ENCODE assay signal across 9 cellular contexts in the genomic region with DNA sequence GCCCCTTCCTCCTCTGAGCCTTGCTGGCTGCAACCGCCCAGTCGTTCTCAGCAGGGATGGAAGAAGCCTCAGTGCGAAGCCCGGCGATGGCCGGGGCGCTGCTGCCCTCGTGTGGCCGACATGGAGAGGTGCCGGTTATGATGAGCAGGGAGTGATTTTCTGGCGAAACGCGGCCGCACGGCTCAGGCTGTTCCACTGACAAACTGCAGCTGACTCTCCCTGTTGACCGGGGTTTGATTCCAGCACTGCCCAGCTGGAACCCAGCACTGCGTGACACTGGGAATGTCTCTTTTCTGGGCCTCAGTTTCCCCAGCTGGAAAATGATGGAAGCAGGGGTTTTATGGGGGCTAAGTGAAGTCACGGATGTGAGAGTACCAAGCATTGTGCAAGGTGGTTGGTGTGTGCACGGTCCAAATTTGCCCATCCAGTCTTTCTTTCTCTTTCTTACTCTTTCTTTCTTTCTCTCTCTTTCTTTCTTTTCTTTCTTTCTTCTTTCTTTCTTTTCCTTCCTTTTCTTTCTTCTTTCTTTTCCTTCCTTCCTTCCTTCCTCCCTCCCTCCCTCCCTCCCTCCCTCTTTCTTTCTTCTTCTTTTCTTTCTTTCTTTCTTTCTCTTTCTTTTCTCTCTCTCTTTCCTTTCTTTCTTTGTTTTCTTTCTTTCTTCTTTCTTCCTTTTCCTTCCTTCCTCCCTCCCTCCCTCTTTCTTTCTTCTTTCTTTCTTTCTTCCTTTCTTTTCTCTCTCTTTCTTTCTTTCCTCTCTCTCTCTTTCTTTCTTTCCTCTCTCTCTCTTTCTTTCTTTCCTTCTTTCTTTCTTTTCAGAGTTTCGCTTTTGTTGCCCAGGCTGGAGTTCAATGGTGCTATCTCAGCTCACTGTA. TPM values are rescaled to one million over a fixed set of nuclear protein-coding genes. Genes with fewer than 3 reads are reported as not detected.
DNase-seq lines count a peak whose midpoint lies in the region; ATAC-seq and TF ChIP-seq lines count a peak whose summit lies in the region.
"Had no signal": no experiment of that assay in that cellular context is flagged by ENCODE, and none has a peak within 500 bp of the region (broad histone marks: within the 10 kb centered on the region; RNA-seq: fewer than 3 reads in every experiment).

No MANE protein-coding gene starts in this region.

- TF ChIP-seq POLR2A in erythroblast (IDR thresholded peaks at IDR 0.05; ENCODE audit: low read length): no peak

- H3K9me3 ChIP-seq in OCI-LY7 (ENCODE audit: low read length): no peaks in the 10 kb centered on the region

- DNase-seq in DMS79 treated with DMSO at 0.1 percent for 48 hours (lab: John Stamatoyannopoulos, UW) (peak; percentile 52), HS-5 (ENCODE audit: low read depth) (peak; percentile 26), OCI-LY7 (ENCODE audit: low spot score) (peak; percentile 68), activated T-cell treated with anti-CD3 and anti-CD28 coated beads for 4 hours (peak; percentile 58), erythroblast (lab: John Stamatoyannopoulos, UW) (peak; percentile 64 to 80), naive B cell (peak; percentile 56)
- DNase-seq in stimulated activated CD8-positive, alpha-beta memory T cell treated with anti-CD3 and anti-CD28 coated beads, Interleukin-7, amount 100 ng/mL, for 24 hours (ENCODE audit: low read depth): peak; percentile 35

- POLR2A ChIA-PET in OCI-LY7 (lab: Charles Lee): no interaction called here

- H3K79me2 ChIP-seq in OCI-LY7 (ENCODE audit: insufficient read depth, low read depth, low read length): no peaks in the 10 kb centered on the region

- peak; percentile 88 for TF ChIP-seq CTCF in OCI-LY7 (conservative IDR thresholded peaks at IDR 0.05; ENCODE audit: low read length)

- no peak overlapping the region for H3K27ac ChIP-seq in OCI-LY7 (ENCODE audit: low read depth, low read length, poor library complexity, severe bottlenecking)

- H3K27me3 Mint-ChIP-seq in naive B cell: peaks cover 5 to 39% (median 39%) of the 10 kb centered on the region in 3 donors

- intact Hi-C loops in OCI-LY7 (cut with micrococcal nuclease; ENCODE audit: unreplicated experiment): loop anchor here (1.0 kb wide), 1 partner anchor 112 kb away; no protein-coding TSS in a partner anchor

- no peaks in the 10 kb centered on the region for H3K4me1 ChIP-seq in OCI-LY7 (ENCODE audit: insufficient read depth, low read length, poor library complexity, severe bottlenecking)

- H4K20me1 ChIP-seq in OCI-LY7 (ENCODE audit: insufficient read depth, low read length): no peaks in the 10 kb centered on the region

- no peak overlapping the region for H3K4me3 ChIP-seq in OCI-LY7 (ENCODE audit: low read depth, low read length, poor library complexity, severe bottlenecking)

- no peaks in the 10 kb centered on the region for H3K9me2 ChIP-seq in OCI-LY7 (ENCODE audit: insufficient read depth, low read length)

- no TSS peak for BruUV-seq in OCI-LY7 (replicated peaks; lab: Mats Ljungman, UMichigan)

- no peak overlapping the region for H3K4me2 ChIP-seq in OCI-LY7 (ENCODE audit: low read length)

- no peak overlapping the region for H3K27ac Mint-ChIP-seq in naive B cell
- H3K27ac Mint-ChIP-seq: dendritic cell treated with granulocyte-macrophage colony-stimulating factor and Interleukin-4, amounts not matched to agents 40 ng/mL and 50 ng/mL, for 4 days had no signal

- H3K36me3 ChIP-seq in OCI-LY7 (ENCODE audit: insufficient read depth, low read length): no peaks in the 10 kb centered on the region

- H2AFZ ChIP-seq in OCI-LY7 (ENCODE audit: low read length): no peak overlapping the region

- H3K9me3 Mint-ChIP-seq in naive B cell: no peaks in the 10 kb centered on the region
- H3K9me3 Mint-ChIP-seq: dendritic cell treated with granulocyte-macrophage colony-stimulating factor and Interleukin-4, amounts not matched to agents 40 ng/mL and 50 ng/mL, for 4 days had no signal

- peak overlapping the region in 3 of 8 donors; percentile 15 to 70 (median 45) for H3K4me3 Mint-ChIP-seq in naive B cell
- H3K4me3 Mint-ChIP-seq: dendritic cell treated with granulocyte-macrophage colony-stimulating factor and Interleukin-4, amounts not matched to agents 40 ng/mL and 50 ng/mL, for 4 days had no signal

- peaks cover 0 to 12% (median 9%) of the 10 kb centered on the region in 3 donors for H3K4me1 Mint-ChIP-seq in naive B cell

- ATAC-seq in naive B cell (ENCODE audit: low read depth in 2 of 2) (peak; percentile 76 to 89), GM18873 (IDR thresholded peaks at IDR 0.05; ENCODE audit: low FRiP score, unreplicated experiment) (no peak)

- H3K36me3 Mint-ChIP-seq in naive B cell: no peaks in the 10 kb centered on the region

- CTCF ChIA-PET in OCI-LY7 (lab: Charles Lee; ENCODE audit: unreplicated experiment): interaction anchor here (0.6 kb wide), 1 partner anchor 18 kb away, joined by 3 read pairs; no protein-coding TSS in a partner anchor

RNA-seq across cellular contexts. Expression of gene MPPED1, which starts 25.8 kb away (rescaled TPM):
- not detected in 2 replicates for total RNA-seq in OCI-LY7 (2014; rRNA removed; shearing (Covaris generic))
- total RNA-seq in OCI-LY7 (2022): not detected in 2 replicates
- polyA plus RNA-seq in naive B cell (ENCODE audit: low read depth in 6 of 6): not detected

RNA-seq across cellular contexts. Expression of gene SCUBE1, which starts 42.8 kb away (rescaled TPM):
- not detected in 2 replicates for total RNA-seq in OCI-LY7 (2014; rRNA removed; shearing (Covaris generic))
- not detected in 2 replicates for total RNA-seq in OCI-LY7 (2022)
- polyA plus RNA-seq in naive B cell (ENCODE audit: low read depth in 6 of 6): not detected
